In the genomic region with DNA sequence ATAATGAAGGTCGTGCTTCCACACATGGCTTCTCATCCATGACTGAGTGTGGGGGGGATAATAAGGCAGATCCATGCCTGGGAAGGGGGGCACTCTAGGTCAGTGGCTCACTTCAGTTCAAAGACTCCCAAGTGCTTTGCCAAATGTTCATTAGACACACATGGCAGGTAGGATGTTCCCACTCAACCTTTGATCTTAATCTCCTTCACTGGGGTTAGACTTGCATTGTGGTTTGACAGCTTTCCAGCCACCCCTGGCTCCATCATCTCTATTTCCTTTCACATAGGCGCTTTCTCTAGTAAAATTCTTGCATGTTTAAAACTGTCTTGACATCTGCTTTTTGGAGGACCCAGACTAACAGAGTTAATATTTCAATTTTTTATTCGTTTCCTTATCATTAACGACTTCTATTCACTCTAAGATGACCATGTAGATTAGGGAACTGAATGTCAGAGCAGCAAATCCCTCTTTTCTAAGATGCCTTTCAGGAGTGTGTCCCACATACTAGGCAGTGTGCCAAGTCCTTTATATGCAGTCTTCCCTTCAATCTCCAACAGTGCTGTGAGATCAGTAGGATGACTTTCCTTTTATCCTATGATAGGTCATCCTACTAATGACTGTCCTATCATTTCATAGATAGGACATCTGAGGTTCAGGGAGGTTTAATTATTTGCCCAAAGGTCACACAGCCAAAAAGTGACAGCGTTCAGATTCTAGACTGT, we compare ENCODE assay signal across 15 cellular contexts. TPM values are rescaled to one million over a fixed set of nuclear protein-coding genes. Genes with fewer than 3 reads are reported as not detected.
A peak's percentile ranks its signal among the peaks of the same experiment; 100 is the strongest.
DNase-seq lines count a peak whose midpoint lies in the region; ATAC-seq and TF ChIP-seq lines count a peak whose summit lies in the region.
"Had no signal": no experiment of that assay in that cellular context is flagged by ENCODE, and none has a peak within 500 bp of the region (broad histone marks: within the 10 kb centered on the region; RNA-seq: fewer than 3 reads in every experiment).

No MANE protein-coding gene starts in this region.

- peak overlapping the region; percentile 21; the same call in 1 of the 2 replicates for H3K9ac ChIP-seq in DND-41 (ENCODE audit: low read depth, low read length)

- POLR2A ChIA-PET in OCI-LY7 (lab: Charles Lee) = no interaction called here

- H3K27ac ChIP-seq in DND-41 (ENCODE audit: low read length) = peak overlapping the region; percentile 90
- no peak overlapping the region for H3K27ac ChIP-seq in SJCRH30
- H3K27ac ChIP-seq in OCI-LY7 (ENCODE audit: low read depth, low read length, poor library complexity, severe bottlenecking) = no peak overlapping the region
- H3K27ac ChIP-seq: coronary artery, gastroesophageal sphincter, suprapubic skin had no signal

- H3K4me3 ChIP-seq in DND-41 (ENCODE audit: low read depth in 1 of 2, low read length in 2 of 2) = peak overlapping the region in 1 of 2 experiments; percentile 28; a peak in 2 of 4 replicates
- no peak overlapping the region for H3K4me3 ChIP-seq in SJCRH30
- H3K4me3 ChIP-seq in fibroblast of villous mesenchyme (ENCODE audit: low read depth, low read length) = no peak overlapping the region
- H3K4me3 ChIP-seq in OCI-LY7 (ENCODE audit: low read depth, low read length, poor library complexity, severe bottlenecking) = no peak overlapping the region
- H3K4me3 ChIP-seq: coronary artery, gastroesophageal sphincter, suprapubic skin had no signal

- no TSS peak for BruUV-seq in OCI-LY7 (replicated peaks; lab: Mats Ljungman, UMichigan)

- intact Hi-C loops in OCI-LY7 (cut with micrococcal nuclease; ENCODE audit: unreplicated experiment) = no loop called here

- peak; percentile 89 for ATAC-seq in DND-41 (ENCODE audit: insufficient read depth, low read depth)
- ATAC-seq in GM21381 (IDR thresholded peaks at IDR 0.05; ENCODE audit: unreplicated experiment) = no peak
- ATAC-seq: gastroesophageal sphincter had no signal

- TF ChIP-seq CTCF in DND-41 (IDR thresholded peaks at IDR 0.05; ENCODE audit: borderline replicate concordance, extremely low read depth, low read length, poor library complexity, severe bottlenecking) = no peak
- no peak for TF ChIP-seq CTCF in fibroblast of villous mesenchyme (IDR thresholded peaks at IDR 0.05; ENCODE audit: insufficient read depth, low read depth, low read length)
- TF ChIP-seq CTCF in OCI-LY7 (conservative IDR thresholded peaks at IDR 0.05; ENCODE audit: low read length) = no peak

- H3K4me2 ChIP-seq in DND-41 (ENCODE audit: insufficient read depth, low read length) = peak overlapping the region; percentile 56
- H3K4me2 ChIP-seq in OCI-LY7 (ENCODE audit: low read length) = no peak overlapping the region

- H3K9me3 ChIP-seq in DND-41 (ENCODE audit: insufficient read depth, low read length, severe bottlenecking) (peaks cover 41% of the 10 kb centered on the region), SJCRH30 (replicated peaks) (no peaks in the 10 kb centered on the region; the same call in none of the 2 replicates), OCI-LY7 (ENCODE audit: low read length) (peaks cover 9% of the 10 kb centered on the region)

- no peaks in the 10 kb centered on the region for H3K27me3 ChIP-seq in DND-41 (ENCODE audit: insufficient read depth, low read length, poor library complexity)
- no peaks in the 10 kb centered on the region for H3K27me3 ChIP-seq in SJCRH30
- H3K27me3 ChIP-seq: gastroesophageal sphincter, suprapubic skin had no signal

- peaks cover 13% of the 10 kb centered on the region for H3K36me3 ChIP-seq in DND-41 (ENCODE audit: insufficient read depth, low read length)
- no peaks in the 10 kb centered on the region for H3K36me3 ChIP-seq in SJCRH30
- no peaks in the 10 kb centered on the region for H3K36me3 ChIP-seq in OCI-LY7 (ENCODE audit: insufficient read depth, low read length)
- H3K36me3 ChIP-seq: gastroesophageal sphincter, suprapubic skin had no signal

- CTCF ChIA-PET in OCI-LY7 (lab: Charles Lee; ENCODE audit: unreplicated experiment) = no interaction called here

- H3K79me2 ChIP-seq in DND-41 (ENCODE audit: insufficient read depth, low read length) (no peaks in the 10 kb centered on the region), OCI-LY7 (ENCODE audit: insufficient read depth, low read depth, low read length) (no peaks in the 10 kb centered on the region)

- H3K4me1 ChIP-seq in DND-41 (ENCODE audit: insufficient read depth, low read length) = peaks cover 47% of the 10 kb centered on the region
- H3K4me1 ChIP-seq in SJCRH30 = peaks cover 6% of the 10 kb centered on the region; the same call in 1 of the 2 replicates
- no peaks in the 10 kb centered on the region for H3K4me1 ChIP-seq in OCI-LY7 (ENCODE audit: insufficient read depth, low read length, poor library complexity, severe bottlenecking)
- H3K4me1 ChIP-seq: Caco-2, suprapubic skin had no signal

- H4K20me1 ChIP-seq in DND-41 (ENCODE audit: insufficient read depth, low read length) (no peaks in the 10 kb centered on the region), OCI-LY7 (ENCODE audit: insufficient read depth, low read length) (no peaks in the 10 kb centered on the region)

- DNase-seq in DND-41 (peak; percentile 78), LHCN-M2 (ENCODE audit: low read depth) (peak; percentile 53), SJCRH30 (peak; percentile 14 to 55), fibroblast of villous mesenchyme (ENCODE audit: low read depth) (peak; percentile 42), COLO668 (lab: John Stamatoyannopoulos, UW; ENCODE audit: unreplicated experiment) (no peak), activated T-cell treated with anti-CD3 and anti-CD28 coated beads for 4 hours (no peak), OCI-LY7 (ENCODE audit: low spot score) (no peak)
- DNase-seq: activated CD4-positive, alpha-beta T cell treated with anti-CD3 and anti-CD28 coated beads, Interleukin-2, amount 50 U/mL, for 4 hours; Caco-2; NCI-H510A; stimulated activated CD4-positive, alpha-beta T cell treated with anti-CD3 and anti-CD28 coated beads, Interleukin-12 subunit alpha, Interleukin-12 subunit beta, amount 100 ng/mL, for 4 hours had no signal

- no peak overlapping the region for H2AFZ ChIP-seq in DND-41 (ENCODE audit: low read depth, low read length)
- H2AFZ ChIP-seq in OCI-LY7 (ENCODE audit: low read length) = no peak overlapping the region

- H3K9me2 ChIP-seq in OCI-LY7 (ENCODE audit: insufficient read depth, low read length) = no peaks in the 10 kb centered on the region

RNA-seq across cellular contexts. Expression of gene BTD, which starts 57.9 kb away (rescaled TPM):
- total RNA-seq in LHCN-M2 (2014; rRNA removed) (33.0 and 40.5 TPM in 2 replicates), fibroblast of villous mesenchyme (19.6 and 34.1 TPM in 2 replicates), OCI-LY7 (2022) (4.2 and 4.8 TPM in 2 replicates)
- 34.6 TPM for polyA plus RNA-seq in LHCN-M2 (2012)
- total RNA-seq in SJCRH30 (2014; rRNA removed; shearing (Covaris generic)) = 6.6 and 8.0 TPM in 2 replicates
- total RNA-seq in OCI-LY7 (2014; rRNA removed; shearing (Covaris generic)) = 4.7 and 6.0 TPM in 2 replicates

RNA-seq across cellular contexts. Expression of gene HACL1, which starts 58.0 kb away (rescaled TPM):
- total RNA-seq in LHCN-M2 (2014; rRNA removed) (18.9 and 20.2 TPM in 2 replicates), fibroblast of villous mesenchyme (25.8 and 33.7 TPM in 2 replicates), OCI-LY7 (2022) (22.0 and 29.1 TPM in 2 replicates)
- polyA plus RNA-seq in LHCN-M2 (2012) = 14.3 TPM
- total RNA-seq in SJCRH30 (2014; rRNA removed; shearing (Covaris generic)) = 23.0 and 25.0 TPM in 2 replicates
- total RNA-seq in OCI-LY7 (2014; rRNA removed; shearing (Covaris generic)) = 13.9 and 25.5 TPM in 2 replicates

Comparison
In these comparisons a context has a peak if more than half of its experiments do, and no peak if none do; other contexts are left out.
1. DNase-seq: peak in DND-41 (single experiment), LHCN-M2 (single experiment), SJCRH30 (2 of 2) and fibroblast of villous mesenchyme (single experiment); none in COLO668 (single experiment), activated T-cell treated with anti-CD3 and anti-CD28 coated beads for 4 hours (single experiment) and OCI-LY7 (single experiment).